ENCODE assay signal across 8 cellular contexts in the genomic region with DNA sequence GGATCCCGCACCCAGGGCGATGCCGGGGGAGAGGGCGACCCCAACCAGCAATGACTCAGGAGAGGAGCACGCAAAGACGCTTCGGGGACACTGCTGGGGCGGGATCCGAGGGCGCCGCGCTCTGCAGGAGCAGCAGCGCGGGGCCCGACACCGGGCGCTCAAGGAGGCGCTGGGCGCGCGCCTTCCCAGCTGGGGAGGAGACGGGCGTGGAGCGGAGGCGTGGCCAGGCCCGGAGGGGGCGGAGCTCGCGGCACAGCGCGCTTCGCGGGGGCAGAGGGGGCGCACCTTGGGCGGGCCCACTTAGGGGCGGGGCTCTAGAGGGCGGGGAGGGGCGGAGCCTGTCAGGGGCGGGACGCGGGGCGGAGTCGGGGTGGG. TPM values are rescaled to one million over a fixed set of nuclear protein-coding genes. Genes with fewer than 3 reads are reported as not detected.
A peak's percentile ranks its signal among the peaks of the same experiment; 100 is the strongest.
DNase-seq lines count a peak whose midpoint lies in the region; ATAC-seq and TF ChIP-seq lines count a peak whose summit lies in the region.

No MANE protein-coding gene starts in this region.

- POLR2A ChIA-PET in RWPE1 (lab: Yijun Ruan, JAX; ENCODE audit: low non-redundant PET) = interaction anchor here (0.6 kb wide), 3 partner anchors 28 to 1081 kb away, joined by 3 read pairs; no protein-coding TSS in a partner anchor

- H2AFZ ChIP-seq in neural cell (ENCODE audit: low read depth, low read length) = no peak overlapping the region

- no peaks in the 10 kb centered on the region for H3K27me3 ChIP-seq in neural cell (ENCODE audit: insufficient read depth, low read depth, low read length)

- TF ChIP-seq RAD21 in neural cell (conservative IDR thresholded peaks at IDR 0.05) = no peak

- H3K9ac ChIP-seq in neural cell (ENCODE audit: low read length) = peak overlapping the region; percentile 75

- H3K9me2 ChIP-seq in neural cell (ENCODE audit: insufficient read depth, low read length) = no peaks in the 10 kb centered on the region

- H3K79me2 ChIP-seq in neural cell (replicated peaks; ENCODE audit: insufficient read depth, low read length) = no peaks in the 10 kb centered on the region

- no peaks in the 10 kb centered on the region for H3K36me3 ChIP-seq in neural cell (ENCODE audit: insufficient read depth, low read length)

- CTCF ChIA-PET in RWPE1 (lab: Yijun Ruan, JAX) = no interaction called here

- DNase-seq in DMS53 treated with DMSO at 0.1 percent for 48 hours (lab: John Stamatoyannopoulos, UW; ENCODE audit: unreplicated experiment) (peak; percentile 26), KG1 (lab: John Stamatoyannopoulos, UW) (peak; percentile 27), RWPE1 (ENCODE audit: low spot score) (peak; percentile 94), activated gamma-delta T cell treated with Interleukin-2 at 50 U/mL for 16 hours (peak; percentile 90), fibroblast of villous mesenchyme (ENCODE audit: low read depth) (peak; percentile 94)
- DNase-seq in stimulated activated naive CD4-positive, alpha-beta T cell treated with Interleukin-2 at 50 U/mL for 16 hours (lab: John Stamatoyannopoulos, UW) = peak; percentile 86

- TF ChIP-seq EP300 in neural cell (conservative IDR thresholded peaks at IDR 0.05; ENCODE audit: poor library complexity, severe bottlenecking) = no peak

- peak; percentile 67 for ATAC-seq in GM21737 (IDR thresholded peaks at IDR 0.05; ENCODE audit: unreplicated experiment)

- no peaks in the 10 kb centered on the region for H3F3A ChIP-seq in neural cell (ENCODE audit: insufficient read depth, low read length, poor library complexity, severe bottlenecking)

- H3K4me3 ChIP-seq in fibroblast of villous mesenchyme (ENCODE audit: low read depth, low read length) (peak overlapping the region; percentile 74), neural cell (ENCODE audit: low read length) (peak overlapping the region; percentile 75)

- TF ChIP-seq CTCF in RWPE1 (conservative IDR thresholded peaks at IDR 0.05; ENCODE audit: low read depth) (no peak), fibroblast of villous mesenchyme (IDR thresholded peaks at IDR 0.05; ENCODE audit: insufficient read depth, low read depth, low read length) (no peak), neural cell (IDR thresholded peaks at IDR 0.05; ENCODE audit: poor library complexity, severe bottlenecking) (no peak)

- H4K20me1 ChIP-seq in neural cell (ENCODE audit: insufficient read depth) = no peaks in the 10 kb centered on the region

- H3K9me3 ChIP-seq in neural cell (ENCODE audit: low read length) = peaks cover 9% of the 10 kb centered on the region

- H3K4me2 ChIP-seq in neural cell (ENCODE audit: low read length) = peak overlapping the region; percentile 6

- peak overlapping the region; percentile 83 for H3K27ac ChIP-seq in RWPE1
- H3K27ac ChIP-seq in neural cell (ENCODE audit: low read length) = peak overlapping the region; percentile 3

TF ChIP-seq in neural cell, 6 proteins besides CTCF, POLR2A, EP300 and RAD21:
- TF ChIP-seq TAF1 (IDR thresholded peaks at IDR 0.05; ENCODE audit: low read depth) = no peak
- TF ChIP-seq, protein P1, sequence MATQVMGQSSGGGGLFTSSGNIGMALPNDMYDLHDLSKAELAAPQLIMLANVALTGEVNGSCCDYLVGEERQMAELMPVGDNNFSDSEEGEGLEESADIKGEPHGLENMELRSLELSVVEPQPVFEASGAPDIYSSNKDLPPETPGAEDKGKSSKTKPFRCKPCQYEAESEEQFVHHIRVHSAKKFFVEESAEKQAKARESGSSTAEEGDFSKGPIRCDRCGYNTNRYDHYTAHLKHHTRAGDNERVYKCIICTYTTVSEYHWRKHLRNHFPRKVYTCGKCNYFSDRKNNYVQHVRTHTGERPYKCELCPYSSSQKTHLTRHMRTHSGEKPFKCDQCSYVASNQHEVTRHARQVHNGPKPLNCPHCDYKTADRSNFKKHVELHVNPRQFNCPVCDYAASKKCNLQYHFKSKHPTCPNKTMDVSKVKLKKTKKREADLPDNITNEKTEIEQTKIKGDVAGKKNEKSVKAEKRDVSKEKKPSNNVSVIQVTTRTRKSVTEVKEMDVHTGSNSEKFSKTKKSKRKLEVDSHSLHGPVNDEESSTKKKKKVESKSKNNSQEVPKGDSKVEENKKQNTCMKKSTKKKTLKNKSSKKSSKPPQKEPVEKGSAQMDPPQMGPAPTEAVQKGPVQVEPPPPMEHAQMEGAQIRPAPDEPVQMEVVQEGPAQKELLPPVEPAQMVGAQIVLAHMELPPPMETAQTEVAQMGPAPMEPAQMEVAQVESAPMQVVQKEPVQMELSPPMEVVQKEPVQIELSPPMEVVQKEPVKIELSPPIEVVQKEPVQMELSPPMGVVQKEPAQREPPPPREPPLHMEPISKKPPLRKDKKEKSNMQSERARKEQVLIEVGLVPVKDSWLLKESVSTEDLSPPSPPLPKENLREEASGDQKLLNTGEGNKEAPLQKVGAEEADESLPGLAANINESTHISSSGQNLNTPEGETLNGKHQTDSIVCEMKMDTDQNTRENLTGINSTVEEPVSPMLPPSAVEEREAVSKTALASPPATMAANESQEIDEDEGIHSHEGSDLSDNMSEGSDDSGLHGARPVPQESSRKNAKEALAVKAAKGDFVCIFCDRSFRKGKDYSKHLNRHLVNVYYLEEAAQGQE (IDR thresholded peaks at IDR 0.05; ENCODE audit: borderline replicate concordance) = no peak
- TF ChIP-seq SMC3 (conservative IDR thresholded peaks at IDR 0.05; ENCODE audit: poor library complexity) = peak; percentile 11
- no peak for TF ChIP-seq POLR2AphosphoS5 (IDR thresholded peaks at IDR 0.05)
- no peak for TF ChIP-seq EZH2 (IDR thresholded peaks at IDR 0.05; ENCODE audit: borderline replicate concordance, insufficient read depth, low read length, poor library complexity, severe bottlenecking)
- TF ChIP-seq MXI1 (conservative IDR thresholded peaks at IDR 0.05; ENCODE audit: poor library complexity, severe bottlenecking) = peak; percentile 11

RNA-seq across cellular contexts. Expression of a gene that starts 0.4 kb away (rescaled TPM):
- total RNA-seq in fibroblast of villous mesenchyme = 81.5 and 102 TPM in 2 replicates
- polyA plus RNA-seq in neural cell = 113 TPM in 2 replicates
- 63.1 and 69.1 TPM in 2 replicates for polyA minus RNA-seq in neural cell

RNA-seq across cellular contexts. Expression of a gene that starts 15.9 kb away (rescaled TPM):
- 86.7 and 88.5 TPM in 2 replicates for total RNA-seq in fibroblast of villous mesenchyme
- 116 and 127 TPM in 2 replicates for polyA plus RNA-seq in neural cell
- polyA minus RNA-seq in neural cell = 87.6 and 96.4 TPM in 2 replicates

RNA-seq across cellular contexts. Expression of a gene that starts 56.0 kb away (rescaled TPM):
- 201 and 245 TPM in 2 replicates for total RNA-seq in fibroblast of villous mesenchyme
- polyA plus RNA-seq in neural cell = 152 and 170 TPM in 2 replicates
- 118 and 119 TPM in 2 replicates for polyA minus RNA-seq in neural cell

Comparison
In these comparisons a context has a peak if more than half of its experiments do, and no peak if none do; other contexts are left out.
1. Peak in every context shown above with its lines: DNase-seq, ATAC-seq, H3K4me3 ChIP-seq and H3K27ac ChIP-seq.
2. DNase-seq: peak in every context shown above with its lines; median percentile 94 in RWPE1; 94 in fibroblast of villous mesenchyme; 90 in activated gamma-delta T cell treated with Interleukin-2 at 50 U/mL for 16 hours; 86 in stimulated activated naive CD4-positive, alpha-beta T cell treated with Interleukin-2 at 50 U/mL for 16 hours; 27 in KG1; 26 in DMS53 treated with DMSO at 0.1 percent for 48 hours.